Comparison of ENCODE assay signal across 1 cellular context in genomic region chr4:10196191-10196590, GRCh38.
TF ChIP-seq lines count a peak whose summit lies in the region.

No MANE protein-coding gene starts in this region.

TF ChIP-seq in SK-N-SH treated with all-trans-retinoic acid at 6 μM for 48 hours, 23 proteins besides CTCF, POLR2A, EP300 and RAD21 (continued from another document):
- TF ChIP-seq TSHZ2 (CRISPR knock-in tag; IDR thresholded peaks at IDR 0.05): no peak
- no peak for TF ChIP-seq CREB5 (CRISPR knock-in tag; IDR thresholded peaks at IDR 0.05; ENCODE audit: low read depth)
- no peak for TF ChIP-seq GLIS3 (CRISPR knock-in tag; IDR thresholded peaks at IDR 0.05)
- no peak for TF ChIP-seq SNAI2 (CRISPR knock-in tag; IDR thresholded peaks at IDR 0.05)
- TF ChIP-seq ISL1 (CRISPR knock-in tag; IDR thresholded peaks at IDR 0.05): no peak
